In the genomic region with DNA sequence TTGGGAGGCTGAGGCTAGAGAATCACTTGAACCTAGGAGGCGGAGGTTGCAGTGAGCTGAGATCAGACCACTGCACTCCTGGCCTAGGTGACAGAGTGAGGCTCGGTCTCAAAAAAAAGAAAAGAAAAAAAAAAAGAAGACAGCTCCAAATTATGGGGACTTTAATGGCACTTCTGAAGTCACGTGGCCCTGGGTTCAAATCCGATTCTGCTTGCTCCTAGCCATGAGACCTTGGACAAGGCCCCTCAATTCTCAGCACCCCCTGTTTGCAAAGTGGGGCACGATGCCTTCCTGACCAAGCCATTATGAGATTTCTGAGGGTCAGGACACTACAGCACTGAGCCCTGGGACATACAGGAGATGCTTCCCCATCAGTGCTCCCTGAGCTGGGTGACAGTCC, we compare ENCODE assay signal across 1 cellular context.
TF ChIP-seq lines count a peak whose summit lies in the region.

No MANE protein-coding gene starts in this region.

TF ChIP-seq in K562, 482 proteins besides CTCF, POLR2A, EP300 and RAD21:
- TF ChIP-seq MCM7 (IDR thresholded peaks at IDR 0.05) (no peak), ZNF133 (CRISPR knock-in tag; IDR thresholded peaks at IDR 0.05) (no peak), TCF7L2 (IDR thresholded peaks at IDR 0.05; ENCODE audit: low read depth, low read length) (no peak), HDAC3 (IDR thresholded peaks at IDR 0.05; ENCODE audit: borderline replicate concordance, partially characterized antibody) (no peak), HIVEP1 (CRISPR knock-in tag; IDR thresholded peaks at IDR 0.05) (no peak), ZNF24 (IDR thresholded peaks at IDR 0.05) (no peak)
- TF ChIP-seq, protein P1, sequence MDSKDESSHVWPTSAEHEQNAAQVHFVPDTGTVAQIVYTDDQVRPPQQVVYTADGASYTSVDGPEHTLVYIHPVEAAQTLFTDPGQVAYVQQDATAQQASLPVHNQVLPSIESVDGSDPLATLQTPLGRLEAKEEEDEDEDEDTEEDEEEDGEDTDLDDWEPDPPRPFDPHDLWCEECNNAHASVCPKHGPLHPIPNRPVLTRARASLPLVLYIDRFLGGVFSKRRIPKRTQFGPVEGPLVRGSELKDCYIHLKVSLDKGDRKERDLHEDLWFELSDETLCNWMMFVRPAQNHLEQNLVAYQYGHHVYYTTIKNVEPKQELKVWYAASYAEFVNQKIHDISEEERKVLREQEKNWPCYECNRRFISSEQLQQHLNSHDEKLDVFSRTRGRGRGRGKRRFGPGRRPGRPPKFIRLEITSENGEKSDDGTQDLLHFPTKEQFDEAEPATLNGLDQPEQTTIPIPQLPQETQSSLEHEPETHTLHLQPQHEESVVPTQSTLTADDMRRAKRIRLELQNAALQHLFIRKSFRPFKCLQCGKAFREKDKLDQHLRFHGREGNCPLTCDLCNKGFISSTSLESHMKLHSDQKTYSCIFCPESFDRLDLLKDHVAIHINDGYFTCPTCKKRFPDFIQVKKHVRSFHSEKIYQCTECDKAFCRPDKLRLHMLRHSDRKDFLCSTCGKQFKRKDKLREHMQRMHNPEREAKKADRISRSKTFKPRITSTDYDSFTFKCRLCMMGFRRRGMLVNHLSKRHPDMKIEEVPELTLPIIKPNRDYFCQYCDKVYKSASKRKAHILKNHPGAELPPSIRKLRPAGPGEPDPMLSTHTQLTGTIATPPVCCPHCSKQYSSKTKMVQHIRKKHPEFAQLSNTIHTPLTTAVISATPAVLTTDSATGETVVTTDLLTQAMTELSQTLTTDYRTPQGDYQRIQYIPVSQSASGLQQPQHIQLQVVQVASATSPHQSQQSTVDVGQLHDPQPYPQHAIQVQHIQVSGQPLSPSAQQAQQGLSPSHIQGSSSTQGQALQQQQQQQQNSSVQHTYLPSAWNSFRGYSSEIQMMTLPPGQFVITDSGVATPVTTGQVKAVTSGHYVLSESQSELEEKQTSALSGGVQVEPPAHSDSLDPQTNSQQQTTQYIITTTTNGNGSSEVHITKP (IDR thresholded peaks at IDR 0.05; ENCODE audit: partially characterized antibody): peak; percentile 81
